20 cellular contexts compared by ENCODE assay signal in the genomic region with DNA sequence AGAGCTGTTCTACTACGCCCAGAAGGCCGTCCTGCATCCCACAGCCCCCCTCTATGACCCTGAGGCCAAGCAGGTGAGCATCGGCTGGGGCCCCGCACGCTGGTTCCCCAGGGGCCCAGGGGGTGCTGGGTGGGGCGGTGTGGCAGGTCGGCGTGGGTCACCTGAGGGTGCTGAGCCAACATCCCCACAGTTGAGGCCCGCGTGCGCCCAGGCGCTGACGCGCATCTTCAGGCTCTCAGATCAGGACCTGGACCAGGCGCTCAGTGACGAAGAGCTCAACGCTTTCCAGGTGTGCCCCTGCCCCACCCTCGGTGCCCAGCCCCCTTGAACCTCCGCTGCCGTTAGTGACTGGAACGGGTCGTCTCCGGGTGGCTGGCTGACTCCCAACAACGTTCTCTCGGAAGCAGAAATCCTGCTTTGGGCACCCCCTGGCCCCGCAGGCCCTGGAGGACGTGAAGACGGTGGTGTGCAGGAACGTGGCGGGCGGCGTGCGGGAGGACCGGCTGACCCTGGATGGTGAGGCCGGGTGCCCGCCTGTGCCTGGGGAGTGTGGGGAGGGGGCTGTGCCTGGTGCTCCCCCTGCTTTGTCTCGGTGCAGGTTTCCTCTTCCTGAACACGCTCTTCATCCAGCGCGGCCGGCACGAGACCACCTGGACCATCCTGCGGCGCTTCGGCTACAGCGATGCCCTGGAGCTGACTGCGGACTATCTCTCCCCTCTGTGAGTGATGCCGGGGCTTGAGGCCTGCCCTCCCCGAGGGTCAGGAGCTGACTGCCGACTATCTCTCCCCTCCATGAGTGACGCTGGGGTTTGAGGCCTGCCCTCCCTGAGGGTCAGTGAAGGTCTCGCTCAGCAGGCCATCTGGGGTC. TPM values are rescaled to one million over a fixed set of nuclear protein-coding genes. Genes with fewer than 3 reads are reported as not detected.
DNase-seq lines count a peak whose midpoint lies in the region; ATAC-seq, FAIRE-seq and TF ChIP-seq lines count a peak whose summit lies in the region.
"Had no signal": no experiment of that assay in that cellular context is flagged by ENCODE, and none has a peak within 500 bp of the region (broad histone marks: within the 10 kb centered on the region; RNA-seq: fewer than 3 reads in every experiment).

No MANE protein-coding gene starts in this region.

- H3K4me2 ChIP-seq in HepG2 (ENCODE audit: low read depth, low read length) (no peak overlapping the region), neural progenitor cell (no peak overlapping the region)

- H3K4me1 Mint-ChIP-seq in WTC11 (peaks cover 7% of the 10 kb centered on the region), neural progenitor cell (peaks cover 3% of the 10 kb centered on the region)

- TF ChIP-seq EP300 in HepG2 (IDR thresholded peaks at IDR 0.05; ENCODE audit: low read depth in 2 of 2, low read length in 2 of 2) (no peak), HepG2 (CRISPR knock-in tag; IDR thresholded peaks at IDR 0.05; ENCODE audit: borderline replicate concordance) (no peak), transverse colon (IDR thresholded peaks at IDR 0.05; ENCODE audit: low read depth) (no peak)

- CTCF ChIA-PET in HepG2 (lab: Yijun Ruan, JAX; ENCODE audit: low intra/inter-chr PET ratio, low total read pairs) (no interaction called here), WTC11 (lab: Charles Lee) (interaction anchor here (1.4 kb wide), 1 partner anchor 22 kb away, joined by 3 read pairs; no protein-coding TSS in a partner anchor)

- TF ChIP-seq RAD21 in HepG2 (CRISPR knock-in tag; IDR thresholded peaks at IDR 0.05), result no peak

- H2AFZ ChIP-seq in HepG2 (ENCODE audit: low read length) (no peak overlapping the region), neural progenitor cell (replicated peaks) (no peak overlapping the region)

- H3K36me3 ChIP-seq in HepG2 (replicated peaks in 1 of 2; ENCODE audit: control insufficient read depth in 1 of 2, insufficient read depth in 2 of 2, low read length in 2 of 2), result peaks cover 22 to 42% of the 10 kb centered on the region in 2 experiments; a peak in 4 of 5 replicates
- H3K36me3 ChIP-seq in right lobe of liver, result peaks cover 0 to 43% (median 15%) of the 10 kb centered on the region in 4 donors
- H3K36me3 ChIP-seq in neural progenitor cell, result no peaks in the 10 kb centered on the region
- H3K36me3 ChIP-seq in breast epithelium, result peaks cover 10% of the 10 kb centered on the region
- peaks cover 0 to 26% (median 5%) of the 10 kb centered on the region in 4 donors for H3K36me3 ChIP-seq in transverse colon

- peaks cover 23% of the 10 kb centered on the region for H3F3A ChIP-seq in neural progenitor cell (ENCODE audit: low read depth)

- H4K20me1 ChIP-seq in HepG2 (ENCODE audit: insufficient read depth, low read length) (no peaks in the 10 kb centered on the region), neural progenitor cell (ENCODE audit: low read depth) (peaks cover 39% of the 10 kb centered on the region)

- H3K27me3 Mint-ChIP-seq in WTC11 (ENCODE audit: low read depth) (no peaks in the 10 kb centered on the region), neural progenitor cell (ENCODE audit: insufficient read depth, low read depth) (peaks cover 5% of the 10 kb centered on the region)

- in situ Hi-C loops in HepG2 (cut with HindIII; ENCODE audit: extremely low pct_ligation_motif_present, low pct_unique_long_range_greater_than_20kb) (no loop called here), transverse colon (cut with MboI; ENCODE audit: low pct_ligation_motif_present in 1 of 4, low pct_unique_long_range_greater_than_20kb in 1 of 4, low sequenced_read_pairs in 3 of 4) (no loop called here)

- POLR2A ChIA-PET in HepG2 (lab: Yijun Ruan, JAX) (interaction anchor here (0.9 kb wide), 1 partner anchor 23 kb away, joined by 3 read pairs; no protein-coding TSS in a partner anchor), WTC11 (lab: Charles Lee) (no interaction called here)

- H3K79me2 ChIP-seq in HepG2 (ENCODE audit: insufficient read depth, low read length) (peaks cover 17% of the 10 kb centered on the region), neural progenitor cell (ENCODE audit: low read depth) (peaks cover 15% of the 10 kb centered on the region)

- H3K27ac ChIP-seq in HepG2 (ENCODE audit: extremely low read length, insufficient read depth, low read length) (no peak overlapping the region), right lobe of liver (no peak overlapping the region), neural progenitor cell (no peak overlapping the region), breast epithelium (no peak overlapping the region), transverse colon (no peak overlapping the region)
- H3K27ac ChIP-seq: epithelial cell of prostate, foreskin keratinocyte, tibial artery had no signal

- FAIRE-seq in HepG2 (lab: Jason Lieb, UNC), result no peak

- BruUV-seq in HepG2 (replicated peaks; lab: Mats Ljungman, UMichigan), result no TSS peak

- H3K36me3 Mint-ChIP-seq in WTC11, result peaks cover 11% of the 10 kb centered on the region
- no peaks in the 10 kb centered on the region for H3K36me3 Mint-ChIP-seq in neural progenitor cell

- intact Hi-C loops in HepG2 (cut with micrococcal nuclease; ENCODE audit: unreplicated experiment) (no loop called here), right lobe of liver (cut with DNase I) (no loop called here), breast epithelium (cut with DNase I; ENCODE audit: low total_unique reads) (no loop called here), transverse colon (cut with DNase I; ENCODE audit: low total_unique reads) (no loop called here)

- H3K27ac Mint-ChIP-seq in WTC11 (no peak overlapping the region), neural progenitor cell (no peak overlapping the region)
- H3K27ac Mint-ChIP-seq: activated B cell treated with CpG ODN at 0.5 μM for 24 hours had no signal

- H3K4me3 ChIP-seq in HepG2 (replicated peaks in 1 of 3; ENCODE audit: insufficient read depth in 1 of 3, low read depth in 2 of 3, low read length in 3 of 3) (no peak overlapping the region), right lobe of liver (no peak overlapping the region), neural progenitor cell (no peak overlapping the region), breast epithelium (no peak overlapping the region), transverse colon (no peak overlapping the region)
- H3K4me3 ChIP-seq: tibial artery had no signal

- no peak for DNase-seq in HepG2 (ENCODE audit: low spot score)
- no peak for DNase-seq in right lobe of liver
- no peak for DNase-seq in WTC11 (ENCODE audit: low spot score)
- DNase-seq in neural progenitor cell (ENCODE audit: low spot score), result no peak
- no peak for DNase-seq in breast epithelium (ENCODE audit: low spot score in 2 of 2)
- DNase-seq in transverse colon, result no peak
- DNase-seq: activated B cell treated with CpG ODN at 0.5 μM for 24 hours; activated effector memory CD4-positive, alpha-beta T cell treated with anti-CD3 and anti-CD28 coated beads, Interleukin-2, amount 50 U/mL, for 16 hours; amniotic stem cell; central memory CD4-positive, alpha-beta T cell; dorsolateral prefrontal cortex; foreskin keratinocyte; NCI-H1694 treated with DMSO at 0.1 percent for 48 hours; NCI-H748 treated with DMSO at 0.1 percent for 48 hours; OCI-M1; SIG-M5; stimulated activated CD4-positive, alpha-beta T cell treated with anti-CD3 and anti-CD28 coated beads, Interleukin-1b, Interleukin-23, amount 100 ng/mL, for 48 hours; stimulated activated naive CD4-positive, alpha-beta T cell; tibial artery had no signal

- H3K9me3 Mint-ChIP-seq in WTC11 (no peaks in the 10 kb centered on the region), neural progenitor cell (no peaks in the 10 kb centered on the region)
- H3K9me3 Mint-ChIP-seq: activated B cell treated with CpG ODN at 0.5 μM for 24 hours had no signal

- WGBS in HepG2 (ENCODE audit: low lambda C conversion rate), result 98% methylated on average over 30 of the region's 52 CpGs
- 86% methylated on average over 15 of the region's 52 CpGs for WGBS in right lobe of liver (ENCODE audit: insufficient coverage, low coverage, low lambda C conversion rate, missing lambda C conversion rate)
- 82 to 91% methylated on average over 15 to 43 of the region's 52 CpGs for WGBS in transverse colon (ENCODE audit: low coverage in 1 of 2), 2 donors

- TF ChIP-seq POLR2A in HepG2 (IDR thresholded peaks at IDR 0.05; ENCODE audit: insufficient read depth in 1 of 2, low read depth in 2 of 2, low read length in 2 of 2), result no peak
- no peak for TF ChIP-seq POLR2A in right lobe of liver (IDR thresholded peaks at IDR 0.05)
- no peak for TF ChIP-seq POLR2A in breast epithelium (IDR thresholded peaks at IDR 0.05)
- TF ChIP-seq POLR2A in transverse colon (IDR thresholded peaks at IDR 0.05), result no peak

- H3K4me1 ChIP-seq in HepG2 (ENCODE audit: insufficient read depth, low read length), result peaks cover 30% of the 10 kb centered on the region
- peaks cover 0 to 15% (median 3%) of the 10 kb centered on the region in 4 donors for H3K4me1 ChIP-seq in right lobe of liver
- H3K4me1 ChIP-seq in neural progenitor cell, result peaks cover 15% of the 10 kb centered on the region
- peaks cover 0 to 5% of the 10 kb centered on the region in 2 donors for H3K4me1 ChIP-seq in breast epithelium
- peaks cover 17 to 35% (median 24%) of the 10 kb centered on the region in 4 donors for H3K4me1 ChIP-seq in transverse colon

- H3K9ac ChIP-seq in HepG2 (ENCODE audit: insufficient read depth, low read depth, low read length), result no peak overlapping the region
- no peak overlapping the region for H3K9ac ChIP-seq in neural progenitor cell

- H3K4me3 Mint-ChIP-seq in WTC11 (no peak overlapping the region), neural progenitor cell (peak overlapping the region; percentile 60)

- no peak for ATAC-seq in HepG2
- no peak for ATAC-seq in right lobe of liver
- no peak for ATAC-seq in WTC11
- ATAC-seq: foreskin keratinocyte had no signal

- H3K27me3 ChIP-seq in HepG2 (ENCODE audit: control insufficient read depth in 1 of 2, insufficient read depth in 2 of 2, low read length in 2 of 2), result no peaks in the 10 kb centered on the region
- H3K27me3 ChIP-seq in right lobe of liver, result no peaks in the 10 kb centered on the region
- peaks cover 9% of the 10 kb centered on the region for H3K27me3 ChIP-seq in neural progenitor cell
- H3K27me3 ChIP-seq in breast epithelium, result no peaks in the 10 kb centered on the region
- no peaks in the 10 kb centered on the region for H3K27me3 ChIP-seq in transverse colon
- H3K27me3 ChIP-seq: dorsolateral prefrontal cortex, foreskin keratinocyte, tibial artery had no signal

- H3K9me3 ChIP-seq in HepG2 (ENCODE audit: low read length) (no peaks in the 10 kb centered on the region), right lobe of liver (no peaks in the 10 kb centered on the region), neural progenitor cell (ENCODE audit: low read depth) (no peaks in the 10 kb centered on the region), breast epithelium (no peaks in the 10 kb centered on the region), transverse colon (no peaks in the 10 kb centered on the region)
- H3K9me3 ChIP-seq: tibial artery had no signal

- TF ChIP-seq CTCF in HepG2 (CRISPR knock-in tag; IDR thresholded peaks at IDR 0.05) (no peak), right lobe of liver (IDR thresholded peaks at IDR 0.05) (no peak), WTC11 (IDR thresholded peaks at IDR 0.05) (no peak), neural progenitor cell (IDR thresholded peaks at IDR 0.05) (no peak), breast epithelium (IDR thresholded peaks at IDR 0.05) (no peak), transverse colon (IDR thresholded peaks at IDR 0.05) (no peak)

RNA-seq across cellular contexts. Expression of a gene that starts 2.8 kb away (rescaled TPM):
- total RNA-seq in HepG2 (2016; rRNA removed; fragmentation: Illumina TruSeq; extraction: Trizol) (34.1 and 63.6 TPM in 2 replicates), right lobe of liver (10 to 100 TPM; 28.5 to 44.8 (median 40.3) TPM), WTC11 (2021) (245 to 285 TPM (median 250 TPM) in 3 replicates), neural progenitor cell (ENCODE audit: low replicate concordance) (34.0 and 138 TPM in 2 replicates), breast epithelium (10 to 100 TPM; 39.4 to 90.8 (median 66.9) TPM), transverse colon (100 to 1,000 TPM; 133 to 386 (median 259) TPM)
- 17.1 and 18.2 TPM in 2 replicates for total RNA-seq in HepG2 (2016; cell fraction: cytosol; rRNA removed; fragmentation: Illumina TruSeq; extraction: Trizol; ENCODE audit: low read depth)
- total RNA-seq in HepG2 (2016; cell fraction: insoluble cytoplasmic fraction; rRNA removed; fragmentation: Illumina TruSeq; extraction: Trizol), result 29.4 and 68.9 TPM in 2 replicates
- total RNA-seq in HepG2 (2016; cell fraction: membrane; rRNA removed; fragmentation: Illumina TruSeq; extraction: Trizol), result 23.2 and 28.4 TPM in 2 replicates
- total RNA-seq in HepG2 (2016; cell fraction: nucleus; rRNA removed; fragmentation: Illumina TruSeq; extraction: Trizol), result 78.3 and 79.1 TPM in 2 replicates
- polyA plus RNA-seq in HepG2 (2011; rRNA removed), result 76.9 and 104 TPM in 2 replicates
- 24.1 and 52.3 TPM in 2 replicates for polyA plus RNA-seq in HepG2 (2011; cell fraction: cytosol; rRNA removed)
- 959 and 1,318 TPM in 2 replicates for polyA plus RNA-seq in HepG2 (2011; cell fraction: nucleus; rRNA removed)
- 36.6 and 59.1 TPM in 2 replicates for polyA plus RNA-seq in HepG2 (2012)
- 14.1 and 16.7 TPM in 2 replicates for polyA plus RNA-seq in HepG2 (2016; cell fraction: cytosol; fragmentation: Illumina TruSeq; extraction: Trizol; ENCODE audit: low read depth)
- polyA plus RNA-seq in HepG2 (2016; cell fraction: insoluble cytoplasmic fraction; fragmentation: Illumina TruSeq; extraction: Trizol; ENCODE audit: low read depth), result 34.3 and 41.8 TPM in 2 replicates
- 19.1 and 22.6 TPM in 2 replicates for polyA plus RNA-seq in HepG2 (2016; cell fraction: membrane; fragmentation: Illumina TruSeq; extraction: Trizol; ENCODE audit: low read depth)
- 215 and 253 TPM in 2 replicates for polyA plus RNA-seq in HepG2 (2016; cell fraction: nucleus; fragmentation: Illumina TruSeq; extraction: Trizol; ENCODE audit: insufficient read depth, low read depth)
- polyA minus RNA-seq in HepG2 (2011; rRNA and poly(A)+ RNA removed; ENCODE audit: low replicate concordance), result 36.6 and 76.1 TPM in 2 replicates
- 23.0 and 32.0 TPM in 2 replicates for polyA minus RNA-seq in HepG2 (2011; cell fraction: cytosol; rRNA and poly(A)+ RNA removed)
- polyA minus RNA-seq in HepG2 (2011; cell fraction: nucleus; rRNA and poly(A)+ RNA removed), result 71.6 and 76.3 TPM in 2 replicates

RNA-seq across cellular contexts. Expression of a gene that starts 4.8 kb away (rescaled TPM):
- 0.87 and 1.8 TPM in 2 replicates for total RNA-seq in HepG2 (2016; rRNA removed; fragmentation: Illumina TruSeq; extraction: Trizol)
- 0.79 and 0.81 TPM in 2 replicates for total RNA-seq in HepG2 (2016; cell fraction: cytosol; rRNA removed; fragmentation: Illumina TruSeq; extraction: Trizol; ENCODE audit: low read depth)
- total RNA-seq in HepG2 (2016; cell fraction: insoluble cytoplasmic fraction; rRNA removed; fragmentation: Illumina TruSeq; extraction: Trizol), result 0.74 and 2.3 TPM in 2 replicates
- total RNA-seq in HepG2 (2016; cell fraction: membrane; rRNA removed; fragmentation: Illumina TruSeq; extraction: Trizol), result 0.45 and 1.1 TPM in 2 replicates
- 2.0 and 3.2 TPM in 2 replicates for total RNA-seq in HepG2 (2016; cell fraction: nucleus; rRNA removed; fragmentation: Illumina TruSeq; extraction: Trizol)
- polyA plus RNA-seq in HepG2 (2011; rRNA removed), result 3.8 and 5.3 TPM in 2 replicates
- polyA plus RNA-seq in HepG2 (2011; cell fraction: cytosol; rRNA removed), result 1.8 and 3.5 TPM in 2 replicates
- 77.4 and 90.6 TPM in 2 replicates for polyA plus RNA-seq in HepG2 (2011; cell fraction: nucleus; rRNA removed)
- polyA plus RNA-seq in HepG2 (2012), result 1.8 and 3.6 TPM in 2 replicates
- 0.59 and 0.78 TPM in 2 replicates for polyA plus RNA-seq in HepG2 (2016; cell fraction: cytosol; fragmentation: Illumina TruSeq; extraction: Trizol; ENCODE audit: low read depth)
- polyA plus RNA-seq in HepG2 (2016; cell fraction: insoluble cytoplasmic fraction; fragmentation: Illumina TruSeq; extraction: Trizol; ENCODE audit: low read depth), result 0.68 and 0.70 TPM in 2 replicates
- 0.38 and 0.56 TPM in 2 replicates for polyA plus RNA-seq in HepG2 (2016; cell fraction: membrane; fragmentation: Illumina TruSeq; extraction: Trizol; ENCODE audit: low read depth)
- polyA plus RNA-seq in HepG2 (2016; cell fraction: nucleus; fragmentation: Illumina TruSeq; extraction: Trizol; ENCODE audit: insufficient read depth, low read depth), result 6.7 and 9.7 TPM in 2 replicates
- 1.4 and 3.1 TPM in 2 replicates for polyA minus RNA-seq in HepG2 (2011; rRNA and poly(A)+ RNA removed; ENCODE audit: low replicate concordance)
- 0.70 and 0.99 TPM in 2 replicates for polyA minus RNA-seq in HepG2 (2011; cell fraction: cytosol; rRNA and poly(A)+ RNA removed)
- 3.9 and 4.6 TPM in 2 replicates for polyA minus RNA-seq in HepG2 (2011; cell fraction: nucleus; rRNA and poly(A)+ RNA removed)
- 1 to 10 TPM in 1 of 6 experiments, under 1 TPM in 5; 0.37 to 1.1 (median 0.60) TPM for total RNA-seq in right lobe of liver
- 6.7 to 8.2 TPM (median 6.7 TPM) in 3 replicates for total RNA-seq in WTC11 (2021)
- 0.28 and 5.3 TPM in 2 replicates for total RNA-seq in neural progenitor cell (ENCODE audit: low replicate concordance)
- total RNA-seq in breast epithelium, result 1 to 10 TPM in 2 of 3 donors, under 1 TPM in 1; 0.48 to 2.3 (median 1.0) TPM
- total RNA-seq in transverse colon, result 10 to 100 TPM in 2 of 4 donors, 1 to 10 TPM in 2; 1.8 to 39.3 (median 8.1) TPM

RNA-seq across cellular contexts. Expression of a gene that starts 9.5 kb away (rescaled TPM):
- total RNA-seq in HepG2 (2016; rRNA removed; fragmentation: Illumina TruSeq; extraction: Trizol) (78.2 and 79.9 TPM in 2 replicates), right lobe of liver (10 to 100 TPM; 37.3 to 69.6 (median 54.3) TPM), WTC11 (2021) (79.0 to 88.2 TPM (median 85.8 TPM) in 3 replicates), neural progenitor cell (ENCODE audit: low replicate concordance) (27.0 and 79.5 TPM in 2 replicates), breast epithelium (100 to 1,000 TPM; 127 to 184 (median 175) TPM), transverse colon (100 to 1,000 TPM in 3 of 4 donors, 10 to 100 TPM in 1; 51.9 to 190 (median 134) TPM)
- total RNA-seq in HepG2 (2016; cell fraction: cytosol; rRNA removed; fragmentation: Illumina TruSeq; extraction: Trizol; ENCODE audit: low read depth), result 125 and 168 TPM in 2 replicates
- total RNA-seq in HepG2 (2016; cell fraction: insoluble cytoplasmic fraction; rRNA removed; fragmentation: Illumina TruSeq; extraction: Trizol), result 64.5 and 82.1 TPM in 2 replicates
- total RNA-seq in HepG2 (2016; cell fraction: membrane; rRNA removed; fragmentation: Illumina TruSeq; extraction: Trizol), result 131 and 166 TPM in 2 replicates
- total RNA-seq in HepG2 (2016; cell fraction: nucleus; rRNA removed; fragmentation: Illumina TruSeq; extraction: Trizol), result 43.4 and 46.1 TPM in 2 replicates
- polyA plus RNA-seq in HepG2 (2011; rRNA removed), result 52.9 and 59.6 TPM in 2 replicates
- polyA plus RNA-seq in HepG2 (2011; cell fraction: cytosol; rRNA removed), result 46.6 and 58.6 TPM in 2 replicates
- polyA plus RNA-seq in HepG2 (2011; cell fraction: nucleus; rRNA removed), result 79.7 and 81.3 TPM in 2 replicates
- 27.7 and 37.3 TPM in 2 replicates for polyA plus RNA-seq in HepG2 (2012)
- polyA plus RNA-seq in HepG2 (2016; cell fraction: cytosol; fragmentation: Illumina TruSeq; extraction: Trizol; ENCODE audit: low read depth), result 114 and 130 TPM in 2 replicates
- 75.6 and 85.1 TPM in 2 replicates for polyA plus RNA-seq in HepG2 (2016; cell fraction: insoluble cytoplasmic fraction; fragmentation: Illumina TruSeq; extraction: Trizol; ENCODE audit: low read depth)
- polyA plus RNA-seq in HepG2 (2016; cell fraction: membrane; fragmentation: Illumina TruSeq; extraction: Trizol; ENCODE audit: low read depth), result 124 and 138 TPM in 2 replicates
- 73.2 and 92.9 TPM in 2 replicates for polyA plus RNA-seq in HepG2 (2016; cell fraction: nucleus; fragmentation: Illumina TruSeq; extraction: Trizol; ENCODE audit: insufficient read depth, low read depth)
- 32.3 and 38.9 TPM in 2 replicates for polyA minus RNA-seq in HepG2 (2011; rRNA and poly(A)+ RNA removed; ENCODE audit: low replicate concordance)
- 6.7 and 10.7 TPM in 2 replicates for polyA minus RNA-seq in HepG2 (2011; cell fraction: cytosol; rRNA and poly(A)+ RNA removed)
- polyA minus RNA-seq in HepG2 (2011; cell fraction: nucleus; rRNA and poly(A)+ RNA removed), result 18.6 and 20.1 TPM in 2 replicates

RNA-seq across cellular contexts. Expression of a gene that starts 13.4 kb away (rescaled TPM):
- total RNA-seq in HepG2 (2016; rRNA removed; fragmentation: Illumina TruSeq; extraction: Trizol), result 0.55 and 2.6 TPM in 2 replicates
- total RNA-seq in HepG2 (2016; cell fraction: cytosol; rRNA removed; fragmentation: Illumina TruSeq; extraction: Trizol; ENCODE audit: low read depth), result 0.40 and 0.88 TPM in 2 replicates
- total RNA-seq in HepG2 (2016; cell fraction: insoluble cytoplasmic fraction; rRNA removed; fragmentation: Illumina TruSeq; extraction: Trizol), result 0.77 and 3.8 TPM in 2 replicates
- total RNA-seq in HepG2 (2016; cell fraction: membrane; rRNA removed; fragmentation: Illumina TruSeq; extraction: Trizol), result 1.2 and 1.4 TPM in 2 replicates
- total RNA-seq in HepG2 (2016; cell fraction: nucleus; rRNA removed; fragmentation: Illumina TruSeq; extraction: Trizol), result 5.1 and 7.1 TPM in 2 replicates
- polyA plus RNA-seq in HepG2 (2011; rRNA removed), result 11.8 and 17.3 TPM in 2 replicates
- polyA plus RNA-seq in HepG2 (2011; cell fraction: cytosol; rRNA removed), result 4.0 and 8.1 TPM in 2 replicates
- 157 and 173 TPM in 2 replicates for polyA plus RNA-seq in HepG2 (2011; cell fraction: nucleus; rRNA removed)
- 6.9 and 9.3 TPM in 2 replicates for polyA plus RNA-seq in HepG2 (2012)
- 0.87 and 1.2 TPM in 2 replicates for polyA plus RNA-seq in HepG2 (2016; cell fraction: cytosol; fragmentation: Illumina TruSeq; extraction: Trizol; ENCODE audit: low read depth)
- polyA plus RNA-seq in HepG2 (2016; cell fraction: insoluble cytoplasmic fraction; fragmentation: Illumina TruSeq; extraction: Trizol; ENCODE audit: low read depth), result 1.8 and 2.0 TPM in 2 replicates
- 1.7 TPM in 2 replicates for polyA plus RNA-seq in HepG2 (2016; cell fraction: membrane; fragmentation: Illumina TruSeq; extraction: Trizol; ENCODE audit: low read depth)
- polyA plus RNA-seq in HepG2 (2016; cell fraction: nucleus; fragmentation: Illumina TruSeq; extraction: Trizol; ENCODE audit: insufficient read depth, low read depth), result 33.6 and 33.9 TPM in 2 replicates
- 2.1 and 48.1 TPM in 2 replicates for polyA minus RNA-seq in HepG2 (2011; rRNA and poly(A)+ RNA removed; ENCODE audit: low replicate concordance)
- 1.9 and 3.5 TPM in 2 replicates for polyA minus RNA-seq in HepG2 (2011; cell fraction: cytosol; rRNA and poly(A)+ RNA removed)
- polyA minus RNA-seq in HepG2 (2011; cell fraction: nucleus; rRNA and poly(A)+ RNA removed), result 6.3 and 7.6 TPM in 2 replicates
- total RNA-seq in right lobe of liver, result 10 to 100 TPM; 26.9 to 68.1 (median 36.9) TPM
- 59.6 to 63.4 TPM (median 61.2 TPM) in 3 replicates for total RNA-seq in WTC11 (2021)
- 32.1 and 54.8 TPM in 2 replicates for total RNA-seq in neural progenitor cell (ENCODE audit: low replicate concordance)
- 10 to 100 TPM; 67.2 to 83.4 (median 67.5) TPM for total RNA-seq in breast epithelium
- 100 to 1,000 TPM in 1 of 4 donors, 10 to 100 TPM in 3; 40.0 to 261 (median 58.6) TPM for total RNA-seq in transverse colon

RNA-seq across cellular contexts. Expression of a gene that starts 19.5 kb away (rescaled TPM):
- total RNA-seq in HepG2 (2016; rRNA removed; fragmentation: Illumina TruSeq; extraction: Trizol) (1.4 and 3.8 TPM in 2 replicates), right lobe of liver (10 to 100 TPM in 1 of 6 experiments, 1 to 10 TPM in 5; 5.5 to 11.7 (median 9.7) TPM), WTC11 (2021) (25.5 to 28.2 TPM (median 26.3 TPM) in 3 replicates), neural progenitor cell (ENCODE audit: low replicate concordance) (3.5 and 12.5 TPM in 2 replicates), breast epithelium (1 to 10 TPM; 7.2 to 9.2 (median 8.8) TPM), transverse colon (10 to 100 TPM in 2 of 4 donors, 1 to 10 TPM in 2; 3.4 to 15.3 (median 10.0) TPM)
- 0.35 and 0.40 TPM in 2 replicates for total RNA-seq in HepG2 (2016; cell fraction: cytosol; rRNA removed; fragmentation: Illumina TruSeq; extraction: Trizol; ENCODE audit: low read depth)
- 1.2 and 4.3 TPM in 2 replicates for total RNA-seq in HepG2 (2016; cell fraction: insoluble cytoplasmic fraction; rRNA removed; fragmentation: Illumina TruSeq; extraction: Trizol)
- total RNA-seq in HepG2 (2016; cell fraction: membrane; rRNA removed; fragmentation: Illumina TruSeq; extraction: Trizol), result 0.83 and 1.7 TPM in 2 replicates
- total RNA-seq in HepG2 (2016; cell fraction: nucleus; rRNA removed; fragmentation: Illumina TruSeq; extraction: Trizol), result 6.4 and 7.9 TPM in 2 replicates
- 4.5 and 8.3 TPM in 2 replicates for polyA plus RNA-seq in HepG2 (2011; rRNA removed)
- polyA plus RNA-seq in HepG2 (2011; cell fraction: cytosol; rRNA removed), result 1.3 and 1.9 TPM in 2 replicates
- 117 and 130 TPM in 2 replicates for polyA plus RNA-seq in HepG2 (2011; cell fraction: nucleus; rRNA removed)
- 4.1 and 6.2 TPM in 2 replicates for polyA plus RNA-seq in HepG2 (2012)
- 0.34 and 0.43 TPM in 2 replicates for polyA plus RNA-seq in HepG2 (2016; cell fraction: cytosol; fragmentation: Illumina TruSeq; extraction: Trizol; ENCODE audit: low read depth)
- 0.93 and 2.0 TPM in 2 replicates for polyA plus RNA-seq in HepG2 (2016; cell fraction: insoluble cytoplasmic fraction; fragmentation: Illumina TruSeq; extraction: Trizol; ENCODE audit: low read depth)
- 0.53 and 0.66 TPM in 2 replicates for polyA plus RNA-seq in HepG2 (2016; cell fraction: membrane; fragmentation: Illumina TruSeq; extraction: Trizol; ENCODE audit: low read depth)
- 17.5 and 18.7 TPM in 2 replicates for polyA plus RNA-seq in HepG2 (2016; cell fraction: nucleus; fragmentation: Illumina TruSeq; extraction: Trizol; ENCODE audit: insufficient read depth, low read depth)
- polyA minus RNA-seq in HepG2 (2011; rRNA and poly(A)+ RNA removed; ENCODE audit: low replicate concordance), result 9.5 and 10.1 TPM in 2 replicates
- polyA minus RNA-seq in HepG2 (2011; cell fraction: cytosol; rRNA and poly(A)+ RNA removed), result 1.4 and 1.5 TPM in 2 replicates
- polyA minus RNA-seq in HepG2 (2011; cell fraction: nucleus; rRNA and poly(A)+ RNA removed), result 13.9 and 15.6 TPM in 2 replicates
